In genomic region chr6:146943673-146944072, GRCh38 we compare ENCODE assay signal across 26 cellular contexts.
"Had no signal": no experiment of that assay in that cellular context is flagged by ENCODE, and none has a peak within 500 bp of the region (broad histone marks: within the 10 kb centered on the region; RNA-seq: fewer than 3 reads in every experiment).

No MANE protein-coding gene starts in this region.

- H3K9me3 ChIP-seq: lower lobe of right lung, ovary, testis had no signal

- DNase-seq: dorsolateral prefrontal cortex; effector CD4-positive, alpha-beta T cell; hypothalamus; immature natural killer cell; islet precursor cell; kidney glomerular epithelial cell; left colon; left ventricle myocardium superior; lower lobe of right lung; natural killer cell; occipital lobe; ovary; stimulated activated CD4-positive, alpha-beta T cell treated with anti-CD3 and anti-CD28 coated beads, Interleukin-12 subunit alpha, Interleukin-12 subunit beta, amount 100 ng/mL, for 4 hours; stimulated activated CD4-positive, alpha-beta T cell treated with anti-CD3 and anti-CD28 coated beads, Interleukin-1b, Interleukin-23, amount 100 ng/mL, for 48 hours; stimulated activated CD4-positive, alpha-beta T cell treated with anti-CD3 and anti-CD28 coated beads, Interleukin-4, amount 100 ng/mL, for 1 hour; stimulated activated CD8-positive, alpha-beta memory T cell treated with anti-CD3 and anti-CD28 coated beads, Interleukin-4, amount 100 ng/mL, for 48 hours; stimulated activated naive CD4-positive, alpha-beta T cell treated with Interleukin-2 at 50 U/mL for 16 hours; stomach; testis; tibial artery had no signal

- H3K27ac ChIP-seq: dorsolateral prefrontal cortex, lower lobe of right lung, ovary, stomach, testis, tibial artery had no signal

- H3K4me1 ChIP-seq: lower lobe of right lung, stomach, testis, tibial artery had no signal

- ATAC-seq: left colon, left ventricle myocardium superior, lower lobe of right lung, natural killer cell, sciatic nerve had no signal

- H3K27me3 ChIP-seq: dorsolateral prefrontal cortex, ovary, stomach, testis, tibial artery had no signal

- H3K27me3 Mint-ChIP-seq: progenitor cell of endocrine pancreas, type B pancreatic cell had no signal

- H3K4me2 ChIP-seq: smooth muscle cell had no signal

- H3K4me3 ChIP-seq: dorsolateral prefrontal cortex, lower lobe of right lung, ovary, smooth muscle cell, stomach, testis, tibial artery had no signal

- FAIRE-seq: colon, frontal cortex had no signal

- H3K4me3 Mint-ChIP-seq: immature natural killer cell, natural killer cell, type B pancreatic cell had no signal

- H3K36me3 Mint-ChIP-seq: immature natural killer cell, natural killer cell, type B pancreatic cell had no signal

- H3K4me1 Mint-ChIP-seq: immature natural killer cell, natural killer cell had no signal

- H3K36me3 ChIP-seq: lower lobe of right lung, ovary, stomach, tibial artery had no signal
